In the genomic region with DNA sequence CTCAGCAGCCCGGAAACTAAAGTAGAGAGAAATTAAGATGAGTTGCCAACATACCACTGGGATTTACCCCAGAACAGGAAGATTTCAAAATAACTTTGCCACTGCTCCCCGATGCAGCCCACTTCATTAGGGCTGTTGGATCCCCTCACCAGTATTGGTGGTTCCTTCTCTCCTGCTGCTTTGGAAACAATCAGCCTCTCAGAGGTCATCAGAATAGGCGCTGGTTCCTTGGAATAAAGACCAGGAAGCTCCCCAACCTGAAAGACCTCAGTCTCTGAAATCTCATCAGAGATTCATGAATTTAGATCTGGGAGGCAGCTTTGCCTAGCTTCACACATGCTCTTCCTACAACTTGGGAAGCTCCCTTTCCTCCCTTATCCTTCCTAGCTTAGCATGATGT, we compare ENCODE assay signal across 31 cellular contexts.
"Had no signal": no experiment of that assay in that cellular context is flagged by ENCODE, and none has a peak within 500 bp of the region (broad histone marks: within the 10 kb centered on the region; RNA-seq: fewer than 3 reads in every experiment).

No MANE protein-coding gene starts in this region.

- H3K27me3 Mint-ChIP-seq: type B pancreatic cell had no signal

- H3K9me3 Mint-ChIP-seq: natural killer cell; stimulated activated memory B cell treated with anti-CD40 and anti-IgM and Interleukin-4, amounts not matched to agents 10 μg/mL and 1 μg/mL and 100 μg/mL, for 72 hours; stimulated activated naive CD8-positive, alpha-beta T cell treated with anti-CD3 and anti-CD28 coated beads, Interleukin-15, amount 100 ng/mL, for 72 hours had no signal

- H3K4me1 ChIP-seq: parathyroid adenoma, psoas muscle, spleen, suprapubic skin, testis, tibial artery, transverse colon, upper lobe of right lung, uterus had no signal

- H2AFZ ChIP-seq: parathyroid adenoma had no signal

- H3K9ac ChIP-seq: parathyroid adenoma had no signal

- H3K4me3 ChIP-seq: ovary, psoas muscle, skin epidermis, smooth muscle cell, spleen, suprapubic skin, testis, tibial artery, transverse colon, upper lobe of right lung, uterus had no signal

- H3K4me1 Mint-ChIP-seq: naive thymus-derived CD4-positive, alpha-beta T cell; natural killer cell; nephron; stimulated activated memory B cell treated with anti-CD40 and anti-IgM and Interleukin-4, amounts not matched to agents 10 μg/mL and 1 μg/mL and 100 μg/mL, for 72 hours; stimulated activated naive CD8-positive, alpha-beta T cell treated with anti-CD3 and anti-CD28 coated beads, Interleukin-15, amount 100 ng/mL, for 72 hours had no signal

- ATAC-seq: naive thymus-derived CD4-positive, alpha-beta T cell; natural killer cell; psoas muscle; right cardiac atrium; sciatic nerve; stimulated activated memory B cell treated with anti-CD40 and anti-IgM and Interleukin-4, amounts not matched to agents 10 μg/mL and 1 μg/mL and 100 μg/mL, for 72 hours; stimulated activated naive CD8-positive, alpha-beta T cell treated with anti-CD3 and anti-CD28 coated beads, Interleukin-15, amount 100 ng/mL, for 72 hours; stimulated activated naive CD8-positive, alpha-beta T cell treated with anti-CD3 and anti-CD28 coated beads, Interleukin-15, Interleukin-2, amounts not matched to agents 100 U/mL and 50 U/mL, for 24 hours; upper lobe of right lung had no signal

- H3K36me3 Mint-ChIP-seq: naive thymus-derived CD4-positive, alpha-beta T cell; natural killer cell; stimulated activated memory B cell treated with anti-CD40 and anti-IgM and Interleukin-4, amounts not matched to agents 10 μg/mL and 1 μg/mL and 100 μg/mL, for 72 hours; type B pancreatic cell had no signal

- H3K27ac ChIP-seq: ovary, parathyroid adenoma, psoas muscle, skin epidermis, spleen, suprapubic skin, testis, tibial artery, transverse colon, upper lobe of right lung, uterus had no signal

- H3K4me3 Mint-ChIP-seq: naive thymus-derived CD4-positive, alpha-beta T cell; natural killer cell; nephron; stimulated activated memory B cell treated with anti-CD40 and anti-IgM and Interleukin-4, amounts not matched to agents 10 μg/mL and 1 μg/mL and 100 μg/mL, for 72 hours; stimulated activated naive CD8-positive, alpha-beta T cell treated with anti-CD3 and anti-CD28 coated beads, Interleukin-15, amount 100 ng/mL, for 72 hours; type B pancreatic cell had no signal

- H3K27me3 ChIP-seq: ovary, spleen, suprapubic skin, testis, tibial artery, transverse colon, upper lobe of right lung, uterus had no signal

- H3K9me3 ChIP-seq: ovary, psoas muscle, spleen, suprapubic skin, testis, tibial artery, transverse colon, upper lobe of right lung, uterus had no signal

- H3K36me3 ChIP-seq: ovary, spleen, suprapubic skin, tibial artery, transverse colon, upper lobe of right lung, uterus had no signal

- DNase-seq: naive thymus-derived CD4-positive, alpha-beta T cell; natural killer cell; occipital lobe; ovary; posterior cingulate gyrus; psoas muscle; right cardiac atrium; spleen; stimulated activated CD4-positive, alpha-beta T cell treated with anti-CD3 and anti-CD28 coated beads, Interleukin-12 subunit alpha, Interleukin-12 subunit beta, amount 100 ng/mL, for 4 hours; stimulated activated CD4-positive, alpha-beta T cell treated with anti-CD3 and anti-CD28 coated beads, Interleukin-1b, Interleukin-23, amount 100 ng/mL, for 48 hours; stimulated activated CD4-positive, alpha-beta T cell treated with anti-CD3 and anti-CD28 coated beads, Interleukin-4, amount 100 ng/mL, for 1 hour; stimulated activated CD4-positive, alpha-beta T cell treated with anti-CD3 and anti-CD28 coated beads, Interleukin-4, amount 100 ng/mL, for 4 hours; stimulated activated CD8-positive, alpha-beta memory T cell treated with anti-CD3 and anti-CD28 coated beads, Interleukin-4, amount 100 ng/mL, for 48 hours; stimulated activated naive CD4-positive, alpha-beta T cell; stimulated activated naive CD8-positive, alpha-beta T cell treated with anti-CD3 and anti-CD28 coated beads, Interleukin-15, amount 100 ng/mL, for 72 hours; stimulated activated naive CD8-positive, alpha-beta T cell treated with anti-CD3 and anti-CD28 coated beads, Interleukin-15, Interleukin-2, amounts not matched to agents 100 U/mL and 50 U/mL, for 24 hours; substantia nigra; testis; tibial artery; transverse colon; upper lobe of right lung; uterus had no signal

- H3K27ac Mint-ChIP-seq: naive thymus-derived CD4-positive, alpha-beta T cell; natural killer cell; nephron; progenitor cell of endocrine pancreas; stimulated activated memory B cell treated with anti-CD40 and anti-IgM and Interleukin-4, amounts not matched to agents 10 μg/mL and 1 μg/mL and 100 μg/mL, for 72 hours; stimulated activated naive CD8-positive, alpha-beta T cell treated with anti-CD3 and anti-CD28 coated beads, Interleukin-15, amount 100 ng/mL, for 72 hours; type B pancreatic cell had no signal

- H3K79me2 ChIP-seq: parathyroid adenoma had no signal

- H3K4me2 ChIP-seq: smooth muscle cell had no signal
